ENCODE assay signal across 9 cellular contexts in genomic region chr4:184396001-184396400, GRCh38.
DNase-seq lines count a peak whose midpoint lies in the region; ATAC-seq and TF ChIP-seq lines count a peak whose summit lies in the region.
"Had no signal": no experiment of that assay in that cellular context is flagged by ENCODE, and none has a peak within 500 bp of the region (broad histone marks: within the 10 kb centered on the region; RNA-seq: fewer than 3 reads in every experiment).

No MANE protein-coding gene starts in this region.

- DNase-seq in kidney glomerular epithelial cell (lab: John Stamatoyannopoulos, UW) (peak; percentile 22), NCI-H1694 treated with DMSO at 0.1 percent for 48 hours (lab: John Stamatoyannopoulos, UW) (no peak), iPS-NIHi11 (ENCODE audit: low spot score) (no peak), NCI-H2081 (lab: John Stamatoyannopoulos, UW) (no peak)
- DNase-seq in stimulated activated naive CD8-positive, alpha-beta T cell treated with anti-CD3 and anti-CD28 coated beads, Interleukin-15, Interleukin-2, amounts not matched to agents 100 U/mL and 50 U/mL, for 24 hours, result no peak

- ATAC-seq in GM18505 (IDR thresholded peaks at IDR 0.05; ENCODE audit: unreplicated experiment) (peak; percentile 82), GM21423 (IDR thresholded peaks at IDR 0.05; ENCODE audit: unreplicated experiment) (peak; percentile 89), HG03469 (IDR thresholded peaks at IDR 0.05; ENCODE audit: unreplicated experiment) (peak; percentile 83)
- ATAC-seq in stimulated activated naive CD8-positive, alpha-beta T cell treated with anti-CD3 and anti-CD28 coated beads, Interleukin-15, Interleukin-2, amounts not matched to agents 100 U/mL and 50 U/mL, for 24 hours, result no peak
- ATAC-seq: HCT116 had no signal

- TF ChIP-seq POLR2A in GM18505 (IDR thresholded peaks at IDR 0.05; ENCODE audit: borderline replicate concordance, extremely low read depth, insufficient read depth, insufficient read length), result peak; percentile 65
